24 cellular contexts compared by ENCODE assay signal in the genomic region with DNA sequence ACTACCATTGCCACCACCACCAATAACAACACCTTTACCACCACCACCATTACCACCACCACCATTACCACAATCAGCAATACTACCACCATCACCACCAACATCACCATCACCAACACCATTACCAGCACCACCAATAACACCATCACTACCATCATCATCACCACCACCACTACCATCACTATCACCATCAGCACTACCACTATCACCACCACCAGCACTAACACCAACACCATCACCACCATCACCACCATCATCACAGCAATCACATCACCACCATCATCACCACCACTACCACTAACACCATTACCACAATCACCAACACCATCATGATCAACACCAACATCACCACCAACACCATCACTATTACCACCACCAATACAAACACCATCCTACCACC.
"Had no signal": no experiment of that assay in that cellular context is flagged by ENCODE, and none has a peak within 500 bp of the region (broad histone marks: within the 10 kb centered on the region; RNA-seq: fewer than 3 reads in every experiment).

No MANE protein-coding gene starts in this region.

- FAIRE-seq: colon, kidney, pancreas had no signal

- H3K9me3 Mint-ChIP-seq: memory B cell; natural killer cell; stimulated activated effector memory CD8-positive, alpha-beta T cell treated with anti-CD3 and anti-CD28 coated beads, Interleukin-12 subunit alpha, Interleukin-12 subunit beta, amount 100 ng/mL, for 72 hours had no signal

- H3K4me1 Mint-ChIP-seq: memory B cell; natural killer cell; stimulated activated effector memory CD8-positive, alpha-beta T cell treated with anti-CD3 and anti-CD28 coated beads, Interleukin-12 subunit alpha, Interleukin-12 subunit beta, amount 100 ng/mL, for 72 hours had no signal

- H3K36me3 ChIP-seq: gastrocnemius medialis, neutrophil, pancreas, stomach, thyroid gland, upper lobe of left lung, uterus had no signal

- H3K4me3 Mint-ChIP-seq: memory B cell; natural killer cell; stimulated activated effector memory CD8-positive, alpha-beta T cell treated with anti-CD3 and anti-CD28 coated beads, Interleukin-12 subunit alpha, Interleukin-12 subunit beta, amount 100 ng/mL, for 72 hours had no signal

- H3K4me3 ChIP-seq: dorsolateral prefrontal cortex, gastrocnemius medialis, lung, pancreas, stomach, thyroid gland, upper lobe of left lung, uterus had no signal

- H3K27me3 ChIP-seq: dorsolateral prefrontal cortex, gastrocnemius medialis, neutrophil, pancreas, stomach, thyroid gland, upper lobe of left lung, uterus had no signal

- H3K27ac Mint-ChIP-seq: memory B cell; natural killer cell; stimulated activated effector memory CD8-positive, alpha-beta T cell treated with anti-CD3 and anti-CD28 coated beads, Interleukin-12 subunit alpha, Interleukin-12 subunit beta, amount 100 ng/mL, for 72 hours had no signal

- H3K27ac ChIP-seq: dorsolateral prefrontal cortex, epithelial cell of prostate, gastrocnemius medialis, neutrophil, pancreas, stomach, thyroid gland, upper lobe of left lung, uterus had no signal

- H3K36me3 Mint-ChIP-seq: memory B cell; natural killer cell; stimulated activated effector memory CD8-positive, alpha-beta T cell treated with anti-CD3 and anti-CD28 coated beads, Interleukin-12 subunit alpha, Interleukin-12 subunit beta, amount 100 ng/mL, for 72 hours had no signal

- H3K4me1 ChIP-seq: gastrocnemius medialis, pancreas, stomach, thyroid gland, upper lobe of left lung, uterus had no signal

- H3K27me3 Mint-ChIP-seq: memory B cell had no signal

- H3K9me3 ChIP-seq: gastrocnemius medialis, neutrophil, pancreas, stomach, thyroid gland, upper lobe of left lung, uterus had no signal

- ATAC-seq: esophagus mucosa; gastrocnemius medialis; left lobe of liver; natural killer cell; pancreas; sciatic nerve; stimulated activated effector memory CD8-positive, alpha-beta T cell treated with anti-CD3 and anti-CD28 coated beads, Interleukin-12 subunit alpha, Interleukin-12 subunit beta, amount 100 ng/mL, for 72 hours had no signal

- DNase-seq: dorsolateral prefrontal cortex; effector CD4-positive, alpha-beta T cell; foreskin fibroblast; gastrocnemius medialis; kidney; natural killer cell; pancreas; retina; stimulated activated CD4-positive, alpha-beta T cell treated with anti-CD3 and anti-CD28 coated beads, Interleukin-2, amount 100 ng/mL, for 24 hours; stimulated activated CD4-positive, alpha-beta T cell treated with anti-CD3 and anti-CD28 coated beads, Interleukin-4, amount 100 ng/mL, for 24 hours; stimulated activated naive CD4-positive, alpha-beta T cell treated with Interleukin-2 at 50 U/mL for 16 hours; stomach; thyroid gland; upper lobe of left lung; uterus had no signal
